10 cellular contexts compared by ENCODE assay signal in genomic region chr3:74613566-74613965, GRCh38. TPM values are rescaled to one million over a fixed set of nuclear protein-coding genes. Genes with fewer than 3 reads are reported as not detected.
DNase-seq lines count a peak whose midpoint lies in the region; ATAC-seq and TF ChIP-seq lines count a peak whose summit lies in the region.
"Had no signal": no experiment of that assay in that cellular context is flagged by ENCODE, and none has a peak within 500 bp of the region (broad histone marks: within the 10 kb centered on the region; RNA-seq: fewer than 3 reads in every experiment).

No MANE protein-coding gene starts in this region.

- 6% methylated on average over 15 of the region's 15 CpGs for WGBS in right lobe of liver (ENCODE audit: insufficient coverage, low coverage, low lambda C conversion rate, missing lambda C conversion rate)
- WGBS in stomach, 5 donors = 4 to 22% (median 6%) methylated on average over 15 of the region's 15 CpGs

- H3K27ac ChIP-seq in right lobe of liver (peak overlapping the region in 2 of 3 donors; percentile 24 to 33), stomach (peak overlapping the region in 4 of 5 donors; percentile 6 to 42 (median 14))

- H3K27me3 ChIP-seq in right lobe of liver (no peaks in the 10 kb centered on the region), stomach (peaks cover 0 to 13% (median 0%) of the 10 kb centered on the region in 3 donors)

- TF ChIP-seq CTCF in choroid plexus epithelial cell (conservative IDR thresholded peaks at IDR 0.05; ENCODE audit: low read depth, low read length) (no peak), right lobe of liver (IDR thresholded peaks at IDR 0.05) (no peak), stomach (IDR thresholded peaks at IDR 0.05) (no peak)

- no peaks in the 10 kb centered on the region for H3K36me3 ChIP-seq in right lobe of liver
- no peaks in the 10 kb centered on the region for H3K36me3 ChIP-seq in stomach

- no peaks in the 10 kb centered on the region for H3K9me3 ChIP-seq in right lobe of liver
- no peaks in the 10 kb centered on the region for H3K9me3 ChIP-seq in stomach

- no peak for TF ChIP-seq EP300 in stomach (IDR thresholded peaks at IDR 0.05)

- H3K4me3 ChIP-seq in choroid plexus epithelial cell (ENCODE audit: low read depth, low read length) (peak overlapping the region; percentile 60), right lobe of liver (peak overlapping the region; percentile 37 to 55 (median 51)), stomach (peak overlapping the region; percentile 41 to 55 (median 52))

- ATAC-seq in right lobe of liver (peak; percentile 49 to 71 (median 64)), GM21786 (IDR thresholded peaks at IDR 0.05; ENCODE audit: unreplicated experiment) (no peak)

- intact Hi-C loops in right lobe of liver (cut with DNase I) = no loop called here
- intact Hi-C loops in stomach (cut with DNase I; ENCODE audit: low total_unique reads) = no loop called here

- DNase-seq in HuH-7.5 (ENCODE audit: low spot score) (peak; percentile 2), choroid plexus epithelial cell (ENCODE audit: low read depth) (peak; percentile 37), right lobe of liver (peak in 2 of 3 donors; percentile 23 to 52), stomach (peak; percentile 34), germinal center (ENCODE audit: low spot score) (no peak), NCI-H128 (lab: John Stamatoyannopoulos, UW; ENCODE audit: unreplicated experiment) (no peak)
- DNase-seq in effector CD4-positive, alpha-beta T cell = no peak
- DNase-seq: islet precursor cell, NCI-H524 had no signal

- no peaks in the 10 kb centered on the region for H3K4me1 ChIP-seq in right lobe of liver
- peaks cover 0 to 35% (median 18%) of the 10 kb centered on the region in 4 donors for H3K4me1 ChIP-seq in stomach

- TF ChIP-seq POLR2A in right lobe of liver (IDR thresholded peaks at IDR 0.05) = no peak
- no peak for TF ChIP-seq POLR2A in stomach (IDR thresholded peaks at IDR 0.05)

RNA-seq across cellular contexts. Expression of gene CNTN3, which starts 0.9 kb away (rescaled TPM):
- total RNA-seq in right lobe of liver = 1 to 10 TPM; 2.3 to 6.2 (median 4.3) TPM
- 10 to 100 TPM in 1 of 5 donors, 1 to 10 TPM in 4; 1.2 to 17.1 (median 6.1) TPM for total RNA-seq in stomach
- 1 to 10 TPM in 2 of 3 donors, under 1 TPM in 1; 0.76 to 1.5 (median 1.3) TPM for polyA plus RNA-seq in stomach

Comparison
In these comparisons a context has a peak if more than half of its experiments do, and no peak if none do; other contexts are left out.
1. DNase-seq: peak in HuH-7.5 (single experiment), choroid plexus epithelial cell (single experiment), right lobe of liver (2 of 3) and stomach (single experiment); none in effector CD4-positive, alpha-beta T cell (single experiment), germinal center (single experiment) and NCI-H128 (single experiment).
2. Peak in every context shown above with its lines, with median percentiles within 50 percentile points of each other: H3K4me3 ChIP-seq.